2 cellular contexts compared by ENCODE assay signal in genomic region chr1:41436281-41437010, GRCh38.
TF ChIP-seq lines count a peak whose summit lies in the region.

No MANE protein-coding gene starts in this region.

TF ChIP-seq in GM23338, 12 proteins besides CTCF, POLR2A, EP300 and RAD21:
- TF ChIP-seq ZNF462 (CRISPR knock-in tag; IDR thresholded peaks at IDR 0.05) (no peak), ZNF331 (CRISPR knock-in tag; IDR thresholded peaks at IDR 0.05; ENCODE audit: low read depth) (no peak), JUNB (IDR thresholded peaks at IDR 0.05; ENCODE audit: unreplicated experiment) (no peak), CREB1 (CRISPR knock-in tag; IDR thresholded peaks at IDR 0.05; ENCODE audit: low read depth) (no peak), NANOG (IDR thresholded peaks at IDR 0.05; ENCODE audit: borderline replicate concordance) (no peak), ZNF114 (CRISPR knock-in tag; IDR thresholded peaks at IDR 0.05) (no peak)

TF ChIP-seq in SK-N-SH, 30 proteins besides CTCF, POLR2A, EP300 and RAD21 (continued from another document):
- TF ChIP-seq, protein P1, sequence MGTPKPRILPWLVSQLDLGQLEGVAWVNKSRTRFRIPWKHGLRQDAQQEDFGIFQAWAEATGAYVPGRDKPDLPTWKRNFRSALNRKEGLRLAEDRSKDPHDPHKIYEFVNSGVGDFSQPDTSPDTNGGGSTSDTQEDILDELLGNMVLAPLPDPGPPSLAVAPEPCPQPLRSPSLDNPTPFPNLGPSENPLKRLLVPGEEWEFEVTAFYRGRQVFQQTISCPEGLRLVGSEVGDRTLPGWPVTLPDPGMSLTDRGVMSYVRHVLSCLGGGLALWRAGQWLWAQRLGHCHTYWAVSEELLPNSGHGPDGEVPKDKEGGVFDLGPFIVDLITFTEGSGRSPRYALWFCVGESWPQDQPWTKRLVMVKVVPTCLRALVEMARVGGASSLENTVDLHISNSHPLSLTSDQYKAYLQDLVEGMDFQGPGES (IDR thresholded peaks at IDR 0.05; ENCODE audit: low read depth, low read length) = no peak
- TF ChIP-seq USF1 (IDR thresholded peaks at IDR 0.05; ENCODE audit: borderline replicate concordance, low read depth) (no peak), POLR2AphosphoS5 (IDR thresholded peaks at IDR 0.05; ENCODE audit: low read depth, low read length) (no peak), RFX5 (IDR thresholded peaks at IDR 0.05; ENCODE audit: low read length) (no peak), EZH2phosphoT487 (IDR thresholded peaks at IDR 0.05; ENCODE audit: borderline replicate concordance, low read depth) (no peak), SMC3 (IDR thresholded peaks at IDR 0.05; ENCODE audit: low read depth, low read length) (no peak), CHD2 (IDR thresholded peaks at IDR 0.05; ENCODE audit: low read length, partially characterized antibody) (no peak), REST (IDR thresholded peaks at IDR 0.05; ENCODE audit: low read depth, low read length) (no peak), YY1 (IDR thresholded peaks at IDR 0.05; ENCODE audit: low read depth) (no peak), RXRA (IDR thresholded peaks at IDR 0.05; ENCODE audit: borderline replicate concordance, low read depth) (no peak), FOSL2 (IDR thresholded peaks at IDR 0.05; ENCODE audit: borderline replicate concordance, low read depth) (no peak), TAF1 (IDR thresholded peaks at IDR 0.05; ENCODE audit: borderline replicate concordance, low read depth, low read length) (no peak), GABPA (IDR thresholded peaks at IDR 0.05; ENCODE audit: low read depth) (no peak), ZBTB33 (IDR thresholded peaks at IDR 0.05; ENCODE audit: borderline replicate concordance, low read depth) (no peak), TCF12 (IDR thresholded peaks at IDR 0.05) (no peak)
- TF ChIP-seq, protein P2, sequence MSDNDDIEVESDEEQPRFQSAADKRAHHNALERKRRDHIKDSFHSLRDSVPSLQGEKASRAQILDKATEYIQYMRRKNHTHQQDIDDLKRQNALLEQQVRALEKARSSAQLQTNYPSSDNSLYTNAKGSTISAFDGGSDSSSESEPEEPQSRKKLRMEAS (IDR thresholded peaks at IDR 0.05; ENCODE audit: low read depth) = no peak
- TF ChIP-seq, protein P3, sequence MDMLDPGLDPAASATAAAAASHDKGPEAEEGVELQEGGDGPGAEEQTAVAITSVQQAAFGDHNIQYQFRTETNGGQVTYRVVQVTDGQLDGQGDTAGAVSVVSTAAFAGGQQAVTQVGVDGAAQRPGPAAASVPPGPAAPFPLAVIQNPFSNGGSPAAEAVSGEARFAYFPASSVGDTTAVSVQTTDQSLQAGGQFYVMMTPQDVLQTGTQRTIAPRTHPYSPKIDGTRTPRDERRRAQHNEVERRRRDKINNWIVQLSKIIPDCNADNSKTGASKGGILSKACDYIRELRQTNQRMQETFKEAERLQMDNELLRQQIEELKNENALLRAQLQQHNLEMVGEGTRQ (IDR thresholded peaks at IDR 0.05; ENCODE audit: borderline replicate concordance, low read depth, low read length) = no peak
- TF ChIP-seq, protein P4, sequence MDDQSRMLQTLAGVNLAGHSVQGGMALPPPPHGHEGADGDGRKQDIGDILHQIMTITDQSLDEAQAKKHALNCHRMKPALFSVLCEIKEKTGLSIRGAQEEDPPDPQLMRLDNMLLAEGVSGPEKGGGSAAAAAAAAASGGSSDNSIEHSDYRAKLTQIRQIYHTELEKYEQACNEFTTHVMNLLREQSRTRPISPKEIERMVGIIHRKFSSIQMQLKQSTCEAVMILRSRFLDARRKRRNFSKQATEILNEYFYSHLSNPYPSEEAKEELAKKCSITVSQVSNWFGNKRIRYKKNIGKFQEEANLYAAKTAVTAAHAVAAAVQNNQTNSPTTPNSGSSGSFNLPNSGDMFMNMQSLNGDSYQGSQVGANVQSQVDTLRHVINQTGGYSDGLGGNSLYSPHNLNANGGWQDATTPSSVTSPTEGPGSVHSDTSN (IDR thresholded peaks at IDR 0.05) = no peak
TF ChIP-seq in SK-N-SH: peak in this region for 0.
